ENCODE assay signal across 16 cellular contexts in genomic region chr6:2939315-2940009, GRCh38. TPM values are rescaled to one million over a fixed set of nuclear protein-coding genes. Genes with fewer than 3 reads are reported as not detected.
DNase-seq lines count a peak whose midpoint lies in the region; ATAC-seq and TF ChIP-seq lines count a peak whose summit lies in the region.
"Had no signal": no experiment of that assay in that cellular context is flagged by ENCODE, and none has a peak within 500 bp of the region (broad histone marks: within the 10 kb centered on the region; RNA-seq: fewer than 3 reads in every experiment).

No MANE protein-coding gene starts in this region.

- TF ChIP-seq POLR2A in Peyer's patch (IDR thresholded peaks at IDR 0.05): no peak

- H3K14ac ChIP-seq in neuronal stem cell (ENCODE audit: low read length): no peak overlapping the region

- H4K5ac ChIP-seq in mesendoderm (ENCODE audit: low read length): no peak overlapping the region

- H3K4me1 Mint-ChIP-seq in T-helper 1 cell treated with Interleukin-12 subunit alpha and Interleukin-12 subunit beta and Interleukin-4 antibody, amounts not matched to agents 30 μg/mL and 1 μg/mL, for 36 hours (ENCODE audit: low read depth): peaks cover 50% of the 10 kb centered on the region
- peaks cover 20% of the 10 kb centered on the region for H3K4me1 Mint-ChIP-seq in endodermal cell

- peak overlapping the region; percentile 94 for H3K27ac Mint-ChIP-seq in T-helper 1 cell treated with Interleukin-12 subunit alpha and Interleukin-12 subunit beta and Interleukin-4 antibody, amounts not matched to agents 30 μg/mL and 1 μg/mL, for 36 hours
- H3K27ac Mint-ChIP-seq in endodermal cell: no peak overlapping the region

- peaks cover 26% of the 10 kb centered on the region for H3K27me3 Mint-ChIP-seq in T-helper 1 cell treated with Interleukin-12 subunit alpha and Interleukin-12 subunit beta and Interleukin-4 antibody, amounts not matched to agents 30 μg/mL and 1 μg/mL, for 36 hours (ENCODE audit: low read depth)
- peaks cover 3% of the 10 kb centered on the region for H3K27me3 Mint-ChIP-seq in endodermal cell (ENCODE audit: insufficient read depth)

- H4K91ac ChIP-seq in neuronal stem cell (ENCODE audit: low read depth, low read length, poor library complexity): no peak overlapping the region

- H4K8ac ChIP-seq in neuronal stem cell (ENCODE audit: low read depth, low read length) (no peak overlapping the region), mesendoderm (ENCODE audit: low read depth, low read length) (no peak overlapping the region)

- peak overlapping the region; percentile 38 for H3K18ac ChIP-seq in neuronal stem cell (ENCODE audit: low read length)
- no peak overlapping the region for H3K18ac ChIP-seq in mesendoderm (ENCODE audit: low read length)

- no peak for ATAC-seq in GM18867 (IDR thresholded peaks at IDR 0.05; ENCODE audit: unreplicated experiment)

- H3K4me3 Mint-ChIP-seq in T-helper 1 cell treated with Interleukin-12 subunit alpha and Interleukin-12 subunit beta and Interleukin-4 antibody, amounts not matched to agents 30 μg/mL and 1 μg/mL, for 36 hours: no peak overlapping the region
- H3K4me3 Mint-ChIP-seq in endodermal cell: no peak overlapping the region

- no peak overlapping the region for H2BK15ac ChIP-seq in neuronal stem cell (ENCODE audit: low read length)
- no peak overlapping the region for H2BK15ac ChIP-seq in mesendoderm (replicated peaks; ENCODE audit: low read depth)

- TF ChIP-seq CTCF in Peyer's patch (IDR thresholded peaks at IDR 0.05) (no peak), endodermal cell (conservative IDR thresholded peaks at IDR 0.05) (no peak)

- H3K9me3 Mint-ChIP-seq in T-helper 1 cell treated with Interleukin-12 subunit alpha and Interleukin-12 subunit beta and Interleukin-4 antibody, amounts not matched to agents 30 μg/mL and 1 μg/mL, for 36 hours: peaks cover 25% of the 10 kb centered on the region
- H3K9me3 Mint-ChIP-seq in endodermal cell: peaks cover 16% of the 10 kb centered on the region

- peaks cover 41% of the 10 kb centered on the region for H3K36me3 Mint-ChIP-seq in T-helper 1 cell treated with Interleukin-12 subunit alpha and Interleukin-12 subunit beta and Interleukin-4 antibody, amounts not matched to agents 30 μg/mL and 1 μg/mL, for 36 hours (ENCODE audit: low read depth)
- no peaks in the 10 kb centered on the region for H3K36me3 Mint-ChIP-seq in endodermal cell (ENCODE audit: low read depth)

- H3K4me2 ChIP-seq in neuronal stem cell (ENCODE audit: insufficient read depth, low read length, poor library complexity, severe bottlenecking) (no peak overlapping the region), mesendoderm (ENCODE audit: low read length) (no peak overlapping the region)

- H3K27me3 ChIP-seq in Peyer's patch (no peaks in the 10 kb centered on the region), endodermal cell (ENCODE audit: control insufficient read depth, insufficient read depth, low read length, poor library complexity, severe bottlenecking) (no peaks in the 10 kb centered on the region), neuronal stem cell (ENCODE audit: control insufficient read depth in 3 of 3, insufficient read depth in 3 of 3, low read depth in 1 of 3, low read length in 3 of 3) (no peaks in the 10 kb centered on the region), mesendoderm (ENCODE audit: insufficient read depth, low read length, poor library complexity) (no peaks in the 10 kb centered on the region)
- H3K27me3 ChIP-seq: esophagus squamous epithelium had no signal

- DNase-seq in T-helper 1 cell (no peak), Peyer's patch (peak in 2 of 3 donors; percentile 12 to 45), endodermal cell (peak; percentile 30), neuronal stem cell (ENCODE audit: low spot score) (no peak), KG1 (lab: John Stamatoyannopoulos, UW) (no peak), mesendoderm (no peak)
- DNase-seq: dermis blood vessel endothelial cell, esophagus squamous epithelium, kidney, NCI-H1436 treated with DMSO at 0.1 percent for 48 hours, NCI-H510A treated with DMSO at 0.1 percent for 48 hours had no signal

- no peak overlapping the region for H2BK5ac ChIP-seq in neuronal stem cell (ENCODE audit: low read length)
- H2BK5ac ChIP-seq in mesendoderm (ENCODE audit: low read length): no peak overlapping the region

- H3K4me3 ChIP-seq in Peyer's patch (no peak overlapping the region), endodermal cell (ENCODE audit: low read length) (no peak overlapping the region), neuronal stem cell (ENCODE audit: low read length in 2 of 2) (no peak overlapping the region), mesendoderm (ENCODE audit: low read length) (no peak overlapping the region)

- H2AFZ ChIP-seq in neuronal stem cell (ENCODE audit: low read length): no peak overlapping the region
- H2AFZ ChIP-seq: parathyroid adenoma had no signal

- no peak overlapping the region for H3K56ac ChIP-seq in mesendoderm (ENCODE audit: low read length)

- H3K4ac ChIP-seq in neuronal stem cell (ENCODE audit: low read length): no peak overlapping the region
- H3K4ac ChIP-seq in mesendoderm (ENCODE audit: low read depth, low read length): no peak overlapping the region

- H2BK120ac ChIP-seq in neuronal stem cell (ENCODE audit: low read depth, low read length) (no peak overlapping the region), mesendoderm (ENCODE audit: low read depth, low read length) (no peak overlapping the region)

- H3K9me3 ChIP-seq in Peyer's patch (no peaks in the 10 kb centered on the region), endodermal cell (ENCODE audit: control insufficient read depth, low read length) (no peaks in the 10 kb centered on the region), neuronal stem cell (replicated peaks in 1 of 2; ENCODE audit: control insufficient read depth in 2 of 2, insufficient read depth in 1 of 2, low read depth in 1 of 2, low read length in 2 of 2) (no peaks in the 10 kb centered on the region)
- H3K9me3 ChIP-seq: esophagus squamous epithelium had no signal

- H3K79me1 ChIP-seq in neuronal stem cell (ENCODE audit: low read depth, low read length) (peaks cover 2% of the 10 kb centered on the region), mesendoderm (ENCODE audit: low read length) (no peaks in the 10 kb centered on the region)

- 95 to 96% methylated on average over 27 to 34 of the region's 34 CpGs for WGBS in endodermal cell (ENCODE audit: insufficient coverage in 1 of 2, insufficient read length in 1 of 2), 2 experiments
- WGBS in neuronal stem cell (ENCODE audit: extremely low coverage in 2 of 2, insufficient read length in 2 of 2, insufficient replicate concordance in 1 of 2), 2 donors: no CpG with 5 or more reads among the region's 34 CpGs
- no CpG with 5 or more reads among the region's 34 CpGs for WGBS in mesendoderm (ENCODE audit: extremely low coverage, insufficient coverage, low lambda C conversion rate)

- peaks cover 0 to 7% (median 3%) of the 10 kb centered on the region in 4 donors for H3K4me1 ChIP-seq in Peyer's patch
- H3K4me1 ChIP-seq in endodermal cell (ENCODE audit: control insufficient read depth, insufficient read depth, low read length): peaks cover 6% of the 10 kb centered on the region
- peaks cover 0 to 7% of the 10 kb centered on the region in 2 donors for H3K4me1 ChIP-seq in neuronal stem cell (ENCODE audit: control insufficient read depth in 2 of 2, insufficient read depth in 1 of 2, low read depth in 1 of 2, low read length in 2 of 2)
- H3K4me1 ChIP-seq in mesendoderm (ENCODE audit: control insufficient read depth, low read depth, low read length): peaks cover 4% of the 10 kb centered on the region

- H3K9ac ChIP-seq in endodermal cell (ENCODE audit: extremely low read depth, low read length, poor library complexity, severe bottlenecking) (no peak overlapping the region), neuronal stem cell (ENCODE audit: low read depth, low read length, poor library complexity) (no peak overlapping the region), mesendoderm (ENCODE audit: low read length) (no peak overlapping the region)
- H3K9ac ChIP-seq: parathyroid adenoma had no signal

- H3K79me2 ChIP-seq in mesendoderm (ENCODE audit: control insufficient read depth, insufficient read depth, low read length): no peaks in the 10 kb centered on the region
- H3K79me2 ChIP-seq: parathyroid adenoma had no signal

- H2AK5ac ChIP-seq in neuronal stem cell (ENCODE audit: low read depth, low read length): no peak overlapping the region
- no peak overlapping the region for H2AK5ac ChIP-seq in mesendoderm (ENCODE audit: low read length)

- H3K27ac ChIP-seq in Peyer's patch (peak overlapping the region in 1 of 4 donors; percentile 63), endodermal cell (ENCODE audit: low read depth, low read length) (no peak overlapping the region), neuronal stem cell (replicated peaks; ENCODE audit: low read length) (no peak overlapping the region), mesendoderm (ENCODE audit: low read depth, low read length) (no peak overlapping the region)
- H3K27ac ChIP-seq: 22Rv1, C4-2B, parathyroid adenoma had no signal

- no peak overlapping the region for H2BK12ac ChIP-seq in neuronal stem cell (ENCODE audit: low read length)

- H3K23ac ChIP-seq in neuronal stem cell (ENCODE audit: low read depth, low read length, poor library complexity): no peak overlapping the region
- no peak overlapping the region for H3K23ac ChIP-seq in mesendoderm (ENCODE audit: low read length)

- H3K36me3 ChIP-seq in Peyer's patch (no peaks in the 10 kb centered on the region), endodermal cell (ENCODE audit: control insufficient read depth, insufficient read depth, low read length) (no peaks in the 10 kb centered on the region), neuronal stem cell (replicated peaks in 1 of 2; ENCODE audit: control insufficient read depth in 2 of 2, insufficient read depth in 2 of 2, low read length in 2 of 2) (no peaks in the 10 kb centered on the region), mesendoderm (ENCODE audit: control insufficient read depth, insufficient read depth, low read length) (no peaks in the 10 kb centered on the region)
- H3K36me3 ChIP-seq: esophagus squamous epithelium had no signal

RNA-seq across cellular contexts. Expression of gene SERPINB6, which starts 31.9 kb away (rescaled TPM):
- total RNA-seq in Peyer's patch (100 to 1,000 TPM; 170 to 462 (median 219) TPM), endodermal cell (100 to 1,000 TPM; 128 to 150 TPM)
- polyA plus RNA-seq in endodermal cell (2013, experiment 1 of 2): 39.0 TPM
- 39.4 TPM for polyA plus RNA-seq in endodermal cell (2013, experiment 2 of 2)
- 8.4 TPM for polyA plus RNA-seq in neuronal stem cell (2013, experiment 1 of 2)
- 9.3 TPM for polyA plus RNA-seq in neuronal stem cell (2013, experiment 2 of 2)
- polyA plus RNA-seq in mesendoderm (2013, experiment 1 of 2): 40.3 TPM
- polyA plus RNA-seq in mesendoderm (2013, experiment 2 of 2): 41.2 TPM

RNA-seq across cellular contexts. Expression of gene SERPINB9, which starts 36.4 kb away (rescaled TPM):
- total RNA-seq in Peyer's patch (10 to 100 TPM in 1 of 4 donors, 1 to 10 TPM in 3; 2.9 to 13.2 (median 4.0) TPM), endodermal cell (100 to 1,000 TPM; 192 to 390 TPM)
- 39.8 TPM for polyA plus RNA-seq in endodermal cell (2013, experiment 1 of 2)
- polyA plus RNA-seq in endodermal cell (2013, experiment 2 of 2): 48.5 TPM
- polyA plus RNA-seq in neuronal stem cell (2013, experiment 1 of 2): 0.96 TPM
- 1.1 TPM for polyA plus RNA-seq in neuronal stem cell (2013, experiment 2 of 2)
- polyA plus RNA-seq in mesendoderm (2013, experiment 1 of 2): 281 TPM
- polyA plus RNA-seq in mesendoderm (2013, experiment 2 of 2): 280 TPM

Comparison
In these comparisons a context has a peak if more than half of its experiments do, and no peak if none do; other contexts are left out.
1. DNase-seq: peak in Peyer's patch (2 of 3) and endodermal cell (single experiment); none in T-helper 1 cell (0 of 5), neuronal stem cell (single experiment), KG1 (single experiment) and mesendoderm (single experiment).
2. RNA of gene SERPINB9, which starts 36.4 kb away (total RNA-seq): 192 to 390 TPM in endodermal cell; 2.9 to 13.2 TPM in Peyer's patch; every median in the first group is over 10 times any median in the second.